In genomic region chr13:44451109-44451508, GRCh38 we compare ENCODE assay signal across 27 cellular contexts.
DNase-seq lines count a peak whose midpoint lies in the region; ATAC-seq and TF ChIP-seq lines count a peak whose summit lies in the region.
"Had no signal": no experiment of that assay in that cellular context is flagged by ENCODE, and none has a peak within 500 bp of the region (broad histone marks: within the 10 kb centered on the region; RNA-seq: fewer than 3 reads in every experiment).

No MANE protein-coding gene starts in this region.

- H3K4me3 Mint-ChIP-seq in activated T-helper 2 cell treated with anti-CD3 and anti-CD28 coated beads, Interferon-gamma antibody, Interleukin-2, Interleukin-4, amounts not matched to agents 10 μg/mL and 5 μg/mL and 100 μg/mL, durations not matched to agents 14 hours and 24 hours and 36 hours (ENCODE audit: low read depth) = no peak overlapping the region
- H3K4me3 Mint-ChIP-seq: activated CD4-positive, alpha-beta memory T cell treated with anti-CD3 and anti-CD28 coated beads for 36 hours; activated T-helper 17 cell treated with anti-CD3 and anti-CD28 coated beads, Interleukin-2, amount 50 U/mL, for 72 hours; B cell; CD8-positive, alpha-beta T cell; stimulated activated naive CD8-positive, alpha-beta T cell treated with anti-CD3 and anti-CD28 coated beads, Interleukin-15, Interleukin-2, amounts not matched to agents 100 ng/mL and 50 ng/mL, for 24 hours had no signal

- H3K36me3 ChIP-seq in gastroesophageal sphincter = no peaks in the 10 kb centered on the region
- H3K36me3 ChIP-seq: heart right ventricle, sigmoid colon, tibial nerve had no signal

- POLR2A ChIA-PET in AG04450 (lab: Yijun Ruan, JAX) = no interaction called here

- ATAC-seq in gastroesophageal sphincter = peak; percentile 56
- ATAC-seq in HG03460 (IDR thresholded peaks at IDR 0.05; ENCODE audit: unreplicated experiment) = no peak
- ATAC-seq: A549; activated naive CD4-positive, alpha-beta T cell treated with anti-CD3 and anti-CD28 coated beads, Interleukin-2, amount 50 U/mL, for 72 hours; activated T-helper 17 cell treated with anti-CD3 and anti-CD28 coated beads, Interleukin-2, amount 50 U/mL, for 72 hours; CD8-positive, alpha-beta T cell had no signal

- H3K4me1 Mint-ChIP-seq in activated T-helper 2 cell treated with anti-CD3 and anti-CD28 coated beads, Interferon-gamma antibody, Interleukin-2, Interleukin-4, amounts not matched to agents 10 μg/mL and 5 μg/mL and 100 μg/mL, durations not matched to agents 14 hours and 24 hours and 36 hours (ENCODE audit: low read depth) = no peaks in the 10 kb centered on the region
- H3K4me1 Mint-ChIP-seq: B cell had no signal

- no peaks in the 10 kb centered on the region for H3K9me3 Mint-ChIP-seq in activated T-helper 2 cell treated with anti-CD3 and anti-CD28 coated beads, Interferon-gamma antibody, Interleukin-2, Interleukin-4, amounts not matched to agents 10 μg/mL and 5 μg/mL and 100 μg/mL, durations not matched to agents 14 hours and 24 hours and 36 hours
- H3K9me3 Mint-ChIP-seq: activated CD4-positive, alpha-beta memory T cell treated with anti-CD3 and anti-CD28 coated beads for 36 hours; activated naive CD4-positive, alpha-beta T cell treated with anti-CD3 and anti-CD28 coated beads, Interleukin-2, amount 50 U/mL, for 72 hours; activated T-helper 17 cell treated with anti-CD3 and anti-CD28 coated beads, Interleukin-2, amount 50 U/mL, for 72 hours; CD8-positive, alpha-beta T cell; stimulated activated naive CD8-positive, alpha-beta T cell treated with anti-CD3 and anti-CD28 coated beads, Interleukin-15, Interleukin-2, amounts not matched to agents 100 ng/mL and 50 ng/mL, for 24 hours had no signal

- WGBS in gastroesophageal sphincter (ENCODE audit: low coverage in 1 of 2), 2 donors = 6 to 54% methylated on average over 3 to 5 of the region's 12 CpGs

- H3K4me1 ChIP-seq in gastroesophageal sphincter = peaks cover 0 to 16% (median 0%) of the 10 kb centered on the region in 3 donors
- H3K4me1 ChIP-seq: sigmoid colon, tibial nerve had no signal

- TF ChIP-seq CTCF in AG04450 (IDR thresholded peaks at IDR 0.05; ENCODE audit: low read depth, low read length) = no peak
- no peak for TF ChIP-seq CTCF in WI38 (IDR thresholded peaks at IDR 0.05; ENCODE audit: low read depth, low read length)
- TF ChIP-seq CTCF in gastroesophageal sphincter (IDR thresholded peaks at IDR 0.05) = no peak

- intact Hi-C loops in posterior cingulate gyrus (cut with DNase I) = no loop called here
- intact Hi-C loops in activated T-helper 2 cell treated with anti-CD3 and anti-CD28 coated beads, Interferon-gamma antibody, Interleukin-2, Interleukin-4, amounts not matched to agents 10 μg/mL and 5 μg/mL and 100 μg/mL, durations not matched to agents 14 hours and 24 hours and 36 hours (cut with micrococcal nuclease) = no loop called here

- H3K27me3 ChIP-seq in AG04450 (ENCODE audit: control insufficient read depth, insufficient read depth, low read length) (no peaks in the 10 kb centered on the region), gastroesophageal sphincter (no peaks in the 10 kb centered on the region)
- H3K27me3 ChIP-seq: heart right ventricle, sigmoid colon, tibial nerve had no signal

- no peak for TF ChIP-seq EP300 in gastroesophageal sphincter (IDR thresholded peaks at IDR 0.05)

- H3K27me3 Mint-ChIP-seq in activated T-helper 2 cell treated with anti-CD3 and anti-CD28 coated beads, Interferon-gamma antibody, Interleukin-2, Interleukin-4, amounts not matched to agents 10 μg/mL and 5 μg/mL and 100 μg/mL, durations not matched to agents 14 hours and 24 hours and 36 hours (ENCODE audit: low read depth) = peaks cover 7% of the 10 kb centered on the region
- H3K27me3 Mint-ChIP-seq: activated CD4-positive, alpha-beta memory T cell treated with anti-CD3 and anti-CD28 coated beads for 36 hours; activated T-helper 17 cell treated with anti-CD3 and anti-CD28 coated beads, Interleukin-2, amount 50 U/mL, for 72 hours; B cell; stimulated activated naive CD8-positive, alpha-beta T cell treated with anti-CD3 and anti-CD28 coated beads, Interleukin-15, Interleukin-2, amounts not matched to agents 100 ng/mL and 50 ng/mL, for 24 hours had no signal

- no peak for DNase-seq in AG04450 (ENCODE audit: low read depth, low spot score)
- DNase-seq in posterior cingulate gyrus = peak in 8 of 10 donors; percentile 60 to 94 (median 68)
- DNase-seq in stimulated activated CD4-positive, alpha-beta T cell treated with anti-CD3 and anti-CD28 coated beads, Interleukin-4, amount 100 ng/mL, for 1 hour = no peak
- DNase-seq in activated T-helper 2 cell treated with anti-CD3 and anti-CD28 coated beads, Interferon-gamma antibody, Interleukin-2, Interleukin-4, amounts not matched to agents 10 μg/mL and 5 μg/mL and 100 μg/mL, durations not matched to agents 14 hours and 24 hours and 36 hours (ENCODE audit: low spot score) = no peak
- DNase-seq in NOMO-1 treated with DMSO at 0.1 percent for 48 hours (lab: John Stamatoyannopoulos, UW; ENCODE audit: unreplicated experiment) = no peak
- DNase-seq: activated CD4-positive, alpha-beta memory T cell treated with anti-CD3 and anti-CD28 coated beads for 36 hours; activated CD4-positive, CD25-positive, alpha-beta regulatory T cell treated with anti-CD3 and anti-CD28 coated beads, Interleukin-2, amount 50 U/mL, for 72 hours; activated CD8-positive, alpha-beta memory T cell treated with anti-CD3 and anti-CD28 coated beads, Interleukin-2, amount 50 U/mL, for 4 hours; CD8-positive, alpha-beta T cell; DMS 273 treated with DMSO at 0.1 percent for 48 hours; GOT3; heart right ventricle; kidney glomerular epithelial cell; NCI-H1105 treated with DMSO at 0.1 percent for 48 hours; NCI-H2029 treated with DMSO at 0.1 percent for 48 hours; NCI-H774; sigmoid colon had no signal

- CTCF ChIA-PET in AG04450 (lab: Charles Lee) = interaction anchor here (0.6 to 1.2 kb wide), 3 partner anchors 309 to 546 kb away, joined by 3 to 5 read pairs (median 4); no protein-coding TSS in a partner anchor

- no peaks in the 10 kb centered on the region for H3K9me3 ChIP-seq in AG04450 (ENCODE audit: control insufficient read depth, insufficient read depth, low read length)
- H3K9me3 ChIP-seq in gastroesophageal sphincter = no peaks in the 10 kb centered on the region
- H3K9me3 ChIP-seq: A549, sigmoid colon, tibial nerve had no signal

- no peaks in the 10 kb centered on the region for H3K36me3 Mint-ChIP-seq in activated T-helper 2 cell treated with anti-CD3 and anti-CD28 coated beads, Interferon-gamma antibody, Interleukin-2, Interleukin-4, amounts not matched to agents 10 μg/mL and 5 μg/mL and 100 μg/mL, durations not matched to agents 14 hours and 24 hours and 36 hours (ENCODE audit: low read depth)
- H3K36me3 Mint-ChIP-seq: activated CD4-positive, alpha-beta memory T cell treated with anti-CD3 and anti-CD28 coated beads for 36 hours had no signal

- peak overlapping the region; percentile 23 for H3K4me3 ChIP-seq in AG04450 (ENCODE audit: low read depth, low read length)
- peak overlapping the region; percentile 20 for H3K4me3 ChIP-seq in WI38 (ENCODE audit: low read depth, low read length)
- peak overlapping the region in 1 of 2 donors; percentile 6 for H3K4me3 ChIP-seq in gastroesophageal sphincter
- H3K4me3 ChIP-seq: A549, heart right ventricle, sigmoid colon, tibial nerve had no signal

- H3K27ac ChIP-seq in AG04450 (ENCODE audit: low read depth, low read length) = no peak overlapping the region
- peak overlapping the region in 3 of 4 donors; percentile 29 to 67 (median 64) for H3K27ac ChIP-seq in gastroesophageal sphincter
- H3K27ac ChIP-seq: heart right ventricle, RWPE1, tibial nerve had no signal

- H3K27ac Mint-ChIP-seq in activated T-helper 2 cell treated with anti-CD3 and anti-CD28 coated beads, Interferon-gamma antibody, Interleukin-2, Interleukin-4, amounts not matched to agents 10 μg/mL and 5 μg/mL and 100 μg/mL, durations not matched to agents 14 hours and 24 hours and 36 hours = no peak overlapping the region
- H3K27ac Mint-ChIP-seq: activated CD4-positive, alpha-beta memory T cell treated with anti-CD3 and anti-CD28 coated beads for 36 hours; activated T-helper 17 cell treated with anti-CD3 and anti-CD28 coated beads, Interleukin-2, amount 50 U/mL, for 72 hours; B cell; CD8-positive, alpha-beta T cell; stimulated activated naive CD8-positive, alpha-beta T cell treated with anti-CD3 and anti-CD28 coated beads, Interleukin-15, Interleukin-2, amounts not matched to agents 100 ng/mL and 50 ng/mL, for 24 hours had no signal

- TF ChIP-seq POLR2A in gastroesophageal sphincter (IDR thresholded peaks at IDR 0.05) = no peak

Comparison
In these comparisons a context has a peak if more than half of its experiments do, and no peak if none do; other contexts are left out.
1. DNase-seq: peak in posterior cingulate gyrus (8 of 10); none in AG04450 (single experiment), stimulated activated CD4-positive, alpha-beta T cell treated with anti-CD3 and anti-CD28 coated beads, Interleukin-4, amount 100 ng/mL, for 1 hour (single experiment), activated T-helper 2 cell treated with anti-CD3 and anti-CD28 coated beads, Interferon-gamma antibody, Interleukin-2, Interleukin-4, amounts not matched to agents 10 μg/mL and 5 μg/mL and 100 μg/mL, durations not matched to agents 14 hours and 24 hours and 36 hours (single experiment) and NOMO-1 treated with DMSO at 0.1 percent for 48 hours (single experiment).